ENCODE assay signal across 8 cellular contexts in the genomic region with DNA sequence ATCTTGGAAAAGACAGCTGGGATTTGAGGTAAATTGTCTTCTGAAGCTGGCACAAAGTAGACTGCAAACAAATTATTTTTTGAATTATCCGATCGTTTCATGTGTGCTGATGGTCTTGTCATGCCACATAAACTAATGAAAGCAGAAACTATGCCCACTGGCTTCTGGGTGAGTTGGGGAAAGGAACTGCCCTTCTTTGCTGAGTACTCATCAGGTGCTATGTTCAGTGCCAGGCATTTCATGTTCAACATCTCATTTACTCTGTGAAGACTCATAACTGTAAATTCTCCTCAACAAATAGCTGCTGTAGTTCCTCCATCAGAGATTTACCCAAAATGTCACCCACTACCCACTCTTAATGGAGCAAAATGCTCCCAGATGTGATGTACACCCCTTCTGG. TPM values are rescaled to one million over a fixed set of nuclear protein-coding genes. Genes with fewer than 3 reads are reported as not detected.
DNase-seq lines count a peak whose midpoint lies in the region; ATAC-seq, FAIRE-seq and TF ChIP-seq lines count a peak whose summit lies in the region.

No MANE protein-coding gene starts in this region.

- peaks cover 5% of the 10 kb centered on the region for H3K27me3 Mint-ChIP-seq in CD4-positive, CD25-positive, alpha-beta regulatory T cell

- intact Hi-C loops in dorsolateral prefrontal cortex (cut with DNase I): no loop called here

- H3K4me1 Mint-ChIP-seq in CD4-positive, CD25-positive, alpha-beta regulatory T cell: peaks cover 17 to 49% (median 36%) of the 10 kb centered on the region in 4 donors

- H3K9me2 ChIP-seq in neural cell (ENCODE audit: insufficient read depth, low read length): no peaks in the 10 kb centered on the region

- TF ChIP-seq RAD21 in neural cell (conservative IDR thresholded peaks at IDR 0.05): no peak

- H3K9me3 Mint-ChIP-seq in CD4-positive, CD25-positive, alpha-beta regulatory T cell: no peaks in the 10 kb centered on the region

- H3K27ac Mint-ChIP-seq in CD4-positive, CD25-positive, alpha-beta regulatory T cell: peak overlapping the region in 1 of 3 donors; percentile 10

- H3K36me3 ChIP-seq in CD4-positive, CD25-positive, alpha-beta regulatory T cell (ENCODE audit: control insufficient read depth, insufficient read depth, low read length): peaks cover 2% of the 10 kb centered on the region
- no peaks in the 10 kb centered on the region for H3K36me3 ChIP-seq in neural cell (ENCODE audit: insufficient read depth, low read length)
- H3K36me3 ChIP-seq in small intestine (ENCODE audit: control insufficient read depth in 2 of 2, insufficient read depth in 2 of 2, low read length in 2 of 2): no peaks in the 10 kb centered on the region

- H3F3A ChIP-seq in neural cell (ENCODE audit: insufficient read depth, low read length, poor library complexity, severe bottlenecking): peaks cover 5% of the 10 kb centered on the region

- peaks cover 7% of the 10 kb centered on the region for H3K36me3 Mint-ChIP-seq in CD4-positive, CD25-positive, alpha-beta regulatory T cell

- WGBS in small intestine, 3 donors: 40 to 72% (median 48%) methylated on average over 2 of the region's 2 CpGs

- H3K27me3 ChIP-seq in CD4-positive, CD25-positive, alpha-beta regulatory T cell (ENCODE audit: control insufficient read depth, insufficient read depth, low read length): peaks cover 4% of the 10 kb centered on the region
- no peaks in the 10 kb centered on the region for H3K27me3 ChIP-seq in dorsolateral prefrontal cortex
- H3K27me3 ChIP-seq in neural cell (ENCODE audit: insufficient read depth, low read depth, low read length): no peaks in the 10 kb centered on the region
- H3K27me3 ChIP-seq in small intestine (ENCODE audit: control insufficient read depth in 2 of 2, insufficient read depth in 2 of 2, low read length in 2 of 2): no peaks in the 10 kb centered on the region

- TF ChIP-seq CTCF in dorsolateral prefrontal cortex (IDR thresholded peaks at IDR 0.05 in 54 of 56, conservative IDR thresholded peaks at IDR 0.05 in 2 of 56; ENCODE audit: low read depth in 1 of 56, partially characterized antibody in 56 of 56) (no peak), neural cell (IDR thresholded peaks at IDR 0.05; ENCODE audit: poor library complexity, severe bottlenecking) (no peak)

- peaks cover 68% of the 10 kb centered on the region for H3K79me2 ChIP-seq in neural cell (replicated peaks; ENCODE audit: insufficient read depth, low read length)

- peak overlapping the region; percentile 98 for H3K4me2 ChIP-seq in neural cell (ENCODE audit: low read length)

- peaks cover 6% of the 10 kb centered on the region for H3K4me1 ChIP-seq in CD4-positive, CD25-positive, alpha-beta regulatory T cell (ENCODE audit: control insufficient read depth, insufficient read depth, low read length, poor library complexity, severe bottlenecking)
- H3K4me1 ChIP-seq in small intestine (ENCODE audit: control insufficient read depth in 2 of 2, insufficient read depth in 1 of 2, low read depth in 1 of 2, low read length in 1 of 2): peaks cover 3 to 13% of the 10 kb centered on the region in 2 donors

- no peak overlapping the region for H3K27ac ChIP-seq in CD4-positive, CD25-positive, alpha-beta regulatory T cell (ENCODE audit: insufficient read depth, low read length, poor library complexity, severe bottlenecking)
- peak overlapping the region in 3 of 59 donors; percentile 25 to 49 (median 36) for H3K27ac ChIP-seq in dorsolateral prefrontal cortex
- peak overlapping the region; percentile 99 for H3K27ac ChIP-seq in neural cell (ENCODE audit: low read length)
- H3K27ac ChIP-seq in small intestine (ENCODE audit: low read depth in 1 of 2, low read length in 1 of 2): no peak overlapping the region

- H3K4me3 Mint-ChIP-seq in CD4-positive, CD25-positive, alpha-beta regulatory T cell: peak overlapping the region; percentile 95 to 97 (median 96)

- no peak for FAIRE-seq in small intestine (lab: Jason Lieb, UNC)

- no peaks in the 10 kb centered on the region for H4K20me1 ChIP-seq in neural cell (ENCODE audit: insufficient read depth)

- no peak for TF ChIP-seq EP300 in neural cell (conservative IDR thresholded peaks at IDR 0.05; ENCODE audit: poor library complexity, severe bottlenecking)

- H3K9me3 ChIP-seq in CD4-positive, CD25-positive, alpha-beta regulatory T cell (ENCODE audit: control insufficient read depth in 2 of 2, low read length in 2 of 2): no peaks in the 10 kb centered on the region
- H3K9me3 ChIP-seq in neural cell (ENCODE audit: low read length) (no peaks in the 10 kb centered on the region), small intestine (ENCODE audit: control insufficient read depth, low read depth) (no peaks in the 10 kb centered on the region)

- no peak for DNase-seq in CD4-positive, CD25-positive, alpha-beta regulatory T cell
- peak; percentile 78 for DNase-seq in NCI-H2029 (lab: John Stamatoyannopoulos, UW)
- DNase-seq in dorsolateral prefrontal cortex: no peak
- DNase-seq in middle frontal gyrus (ENCODE audit: extremely low spot score, low spot score): no peak
- no peak for DNase-seq in small intestine

- H2AFZ ChIP-seq in neural cell (ENCODE audit: low read depth, low read length): no peak overlapping the region

- ATAC-seq in CD4-positive, CD25-positive, alpha-beta regulatory T cell (ENCODE audit: low read depth in 2 of 2): no peak
- no peak for ATAC-seq in HG03520 (IDR thresholded peaks at IDR 0.05; ENCODE audit: unreplicated experiment)
- no peak for ATAC-seq in GM21576 (IDR thresholded peaks at IDR 0.05; ENCODE audit: unreplicated experiment)

- peak overlapping the region; percentile 97 for H3K9ac ChIP-seq in neural cell (ENCODE audit: low read length)

- H3K4me3 ChIP-seq in CD4-positive, CD25-positive, alpha-beta regulatory T cell (ENCODE audit: low read depth, low read length): peak overlapping the region; percentile 96
- H3K4me3 ChIP-seq in dorsolateral prefrontal cortex: peak overlapping the region; percentile 67 to 100 (median 98)
- peak overlapping the region; percentile 95 for H3K4me3 ChIP-seq in neural cell (ENCODE audit: low read length)
- peak overlapping the region in 1 of 2 donors; percentile 99 for H3K4me3 ChIP-seq in small intestine (ENCODE audit: low read depth in 1 of 2, low read length in 2 of 2)

TF ChIP-seq in neural cell, 6 proteins besides CTCF, POLR2A, EP300 and RAD21:
- TF ChIP-seq TAF1 (IDR thresholded peaks at IDR 0.05; ENCODE audit: low read depth) (no peak), POLR2AphosphoS5 (IDR thresholded peaks at IDR 0.05) (no peak), EZH2 (IDR thresholded peaks at IDR 0.05; ENCODE audit: borderline replicate concordance, insufficient read depth, low read length, poor library complexity, severe bottlenecking) (no peak), MXI1 (conservative IDR thresholded peaks at IDR 0.05; ENCODE audit: poor library complexity, severe bottlenecking) (no peak), SMC3 (conservative IDR thresholded peaks at IDR 0.05; ENCODE audit: poor library complexity) (no peak)
- TF ChIP-seq, protein P1, sequence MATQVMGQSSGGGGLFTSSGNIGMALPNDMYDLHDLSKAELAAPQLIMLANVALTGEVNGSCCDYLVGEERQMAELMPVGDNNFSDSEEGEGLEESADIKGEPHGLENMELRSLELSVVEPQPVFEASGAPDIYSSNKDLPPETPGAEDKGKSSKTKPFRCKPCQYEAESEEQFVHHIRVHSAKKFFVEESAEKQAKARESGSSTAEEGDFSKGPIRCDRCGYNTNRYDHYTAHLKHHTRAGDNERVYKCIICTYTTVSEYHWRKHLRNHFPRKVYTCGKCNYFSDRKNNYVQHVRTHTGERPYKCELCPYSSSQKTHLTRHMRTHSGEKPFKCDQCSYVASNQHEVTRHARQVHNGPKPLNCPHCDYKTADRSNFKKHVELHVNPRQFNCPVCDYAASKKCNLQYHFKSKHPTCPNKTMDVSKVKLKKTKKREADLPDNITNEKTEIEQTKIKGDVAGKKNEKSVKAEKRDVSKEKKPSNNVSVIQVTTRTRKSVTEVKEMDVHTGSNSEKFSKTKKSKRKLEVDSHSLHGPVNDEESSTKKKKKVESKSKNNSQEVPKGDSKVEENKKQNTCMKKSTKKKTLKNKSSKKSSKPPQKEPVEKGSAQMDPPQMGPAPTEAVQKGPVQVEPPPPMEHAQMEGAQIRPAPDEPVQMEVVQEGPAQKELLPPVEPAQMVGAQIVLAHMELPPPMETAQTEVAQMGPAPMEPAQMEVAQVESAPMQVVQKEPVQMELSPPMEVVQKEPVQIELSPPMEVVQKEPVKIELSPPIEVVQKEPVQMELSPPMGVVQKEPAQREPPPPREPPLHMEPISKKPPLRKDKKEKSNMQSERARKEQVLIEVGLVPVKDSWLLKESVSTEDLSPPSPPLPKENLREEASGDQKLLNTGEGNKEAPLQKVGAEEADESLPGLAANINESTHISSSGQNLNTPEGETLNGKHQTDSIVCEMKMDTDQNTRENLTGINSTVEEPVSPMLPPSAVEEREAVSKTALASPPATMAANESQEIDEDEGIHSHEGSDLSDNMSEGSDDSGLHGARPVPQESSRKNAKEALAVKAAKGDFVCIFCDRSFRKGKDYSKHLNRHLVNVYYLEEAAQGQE (IDR thresholded peaks at IDR 0.05; ENCODE audit: borderline replicate concordance): no peak
TF ChIP-seq in neural cell: peak in this region for 0.

RNA-seq across cellular contexts. Expression of a gene that starts 1.2 kb away (rescaled TPM):
- total RNA-seq in CD4-positive, CD25-positive, alpha-beta regulatory T cell: 13.7 TPM
- 10 to 100 TPM in 3 of 4 donors, 1 to 10 TPM in 1; 9.4 to 14.7 (median 12.4) TPM for polyA plus RNA-seq in CD4-positive, CD25-positive, alpha-beta regulatory T cell
- total RNA-seq in dorsolateral prefrontal cortex: 10 to 100 TPM; 16.5 to 42.2 (median 27.3) TPM
- polyA plus RNA-seq in neural cell (72.2 and 90.6 TPM in 2 replicates), small intestine (10 to 100 TPM in 1 of 3 donors, 1 to 10 TPM in 2; 4.3 to 11.7 (median 6.9) TPM)
- polyA minus RNA-seq in neural cell: 61.0 and 66.2 TPM in 2 replicates

RNA-seq across cellular contexts. Expression of a gene that starts 19.6 kb away (rescaled TPM):
- total RNA-seq in CD4-positive, CD25-positive, alpha-beta regulatory T cell: not detected
- under 1 TPM in 1 of 4 donors, not detected in 3; 0.13 TPM for polyA plus RNA-seq in CD4-positive, CD25-positive, alpha-beta regulatory T cell
- 1 to 10 TPM in 118 of 120 experiments, under 1 TPM in 2; 0.88 to 5.6 (median 2.3) TPM for total RNA-seq in dorsolateral prefrontal cortex
- polyA plus RNA-seq in neural cell (35.2 and 36.3 TPM in 2 replicates), small intestine (1 to 10 TPM; 3.5 to 9.0 (median 5.6) TPM)
- polyA minus RNA-seq in neural cell: 59.2 and 72.6 TPM in 2 replicates

Comparison
In these comparisons a context has a peak if more than half of its experiments do, and no peak if none do; other contexts are left out.
1. RNA of a gene that starts 19.6 kb away (polyA plus RNA-seq): 35.2 to 36.3 TPM in neural cell and 3.5 to 9.0 TPM in small intestine; 0.13 TPM in CD4-positive, CD25-positive, alpha-beta regulatory T cell; every median in the first group is over 4 times any median in the second.